Comparison of ENCODE assay signal across 8 cellular contexts in the genomic region with DNA sequence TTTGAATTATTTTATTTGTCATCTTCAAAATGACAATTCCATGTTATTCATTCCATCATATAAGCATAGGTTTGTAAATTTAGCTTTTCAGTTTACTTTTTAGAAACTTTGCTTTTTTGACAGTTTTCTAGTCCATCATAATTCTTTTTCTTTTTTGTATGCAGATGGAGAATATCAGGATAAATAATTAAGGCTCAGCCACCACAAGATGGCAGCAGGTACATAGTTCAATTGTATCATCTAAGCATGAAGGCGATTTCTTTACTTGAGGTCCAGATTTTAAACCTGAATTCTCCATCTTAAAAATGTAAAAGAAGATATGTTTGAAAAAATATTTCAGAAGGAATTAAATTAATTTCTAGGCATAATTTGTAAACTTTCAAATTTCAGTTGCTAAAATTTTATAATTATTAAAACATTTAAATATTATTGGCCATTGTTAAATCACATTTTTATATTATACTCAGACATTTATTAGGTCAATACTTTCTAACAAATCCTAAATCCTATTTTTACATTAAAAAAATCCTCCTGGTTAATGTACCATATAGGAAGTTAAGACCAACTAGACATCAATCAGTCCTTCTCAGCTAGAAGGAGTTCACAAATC. TPM values are rescaled to one million over a fixed set of nuclear protein-coding genes. Genes with fewer than 3 reads are reported as not detected.
DNase-seq lines count a peak whose midpoint lies in the region; ATAC-seq and TF ChIP-seq lines count a peak whose summit lies in the region.

No MANE protein-coding gene starts in this region.

- no peak overlapping the region for H2AFZ ChIP-seq in Karpas-422 (ENCODE audit: low read length)

- no peak for TF ChIP-seq POLR2A in sigmoid colon (IDR thresholded peaks at IDR 0.05)

- H3K4me1 ChIP-seq in Karpas-422 (ENCODE audit: low read length) (peaks cover 4% of the 10 kb centered on the region; the same call in 1 of the 2 replicates), sigmoid colon (no peaks in the 10 kb centered on the region), aorta (ENCODE audit: control insufficient read depth in 1 of 2, insufficient read depth in 2 of 2, low read length in 2 of 2) (no peaks in the 10 kb centered on the region)

- H3K9me2 ChIP-seq in Karpas-422 (replicated peaks; ENCODE audit: insufficient read depth, low read length), result no peaks in the 10 kb centered on the region

- intact Hi-C loops in sigmoid colon (cut with DNase I), result loop anchor here (1.0 kb wide), 1 partner anchor 50 kb away; no protein-coding TSS in a partner anchor
- intact Hi-C loops in aorta (cut with DNase I), result no loop called here

- TF ChIP-seq EP300 in sigmoid colon (IDR thresholded peaks at IDR 0.05), result no peak

- DNase-seq in AG04450 (ENCODE audit: low read depth, low spot score) (peak; percentile 15), Karpas-422 (peak; percentile 68), fibroblast of the aortic adventitia (ENCODE audit: low read depth) (peak; percentile 76), sigmoid colon (no peak), aorta (no peak), NCI-H187 treated with DMSO at 0.1 percent for 48 hours (lab: John Stamatoyannopoulos, UW) (no peak)

- 3 to 13% methylated on average over 1 of the region's 1 CpG for whole genome bisulfite sequencing in sigmoid colon, 2 donors
- WGBS in aorta, 2 donors, result 3 to 11% methylated on average over 1 of the region's 1 CpG

- peak; percentile 66; the same call in 2 of the 3 replicates for ATAC-seq in SK-N-SH treated with all-trans-retinoic acid at 6 μM for 48 hours
- ATAC-seq in aorta (ENCODE audit: low FRiP score), result no peak

- no peaks in the 10 kb centered on the region for H4K20me1 ChIP-seq in Karpas-422 (ENCODE audit: insufficient read depth, low read depth, low read length)

- H3K9me3 ChIP-seq in AG04450 (ENCODE audit: control insufficient read depth, insufficient read depth, low read length) (no peaks in the 10 kb centered on the region), Karpas-422 (ENCODE audit: low read length) (no peaks in the 10 kb centered on the region), sigmoid colon (no peaks in the 10 kb centered on the region), aorta (ENCODE audit: control insufficient read depth, low read length) (no peaks in the 10 kb centered on the region)

- CTCF ChIA-PET in AG04450 (lab: Charles Lee), result interaction anchor here (0.6 to 4.3 kb wide), 27 partner anchors 9 to 538 kb away, joined by 3 to 29 read pairs (median 4); no protein-coding TSS in a partner anchor

- no peak overlapping the region for H3K9ac ChIP-seq in Karpas-422 (ENCODE audit: low read length)

- POLR2A ChIA-PET in AG04450 (lab: Yijun Ruan, JAX), result no interaction called here

- no peak overlapping the region for H3K4me3 ChIP-seq in AG04450 (ENCODE audit: low read depth, low read length)
- no peak overlapping the region for H3K4me3 ChIP-seq in Karpas-422 (ENCODE audit: low read length)
- H3K4me3 ChIP-seq in fibroblast of the aortic adventitia (ENCODE audit: low read depth, low read length), result no peak overlapping the region
- H3K4me3 ChIP-seq in sigmoid colon, result no peak overlapping the region
- H3K4me3 ChIP-seq in aorta (ENCODE audit: low read length in 2 of 2), result no peak overlapping the region

- no peak overlapping the region for H3K4me2 ChIP-seq in Karpas-422 (ENCODE audit: low read depth, low read length, poor library complexity, severe bottlenecking)

- TF ChIP-seq CTCF in AG04450 (IDR thresholded peaks at IDR 0.05; ENCODE audit: low read depth, low read length) (peak; percentile 61), GM12872 (IDR thresholded peaks at IDR 0.05; ENCODE audit: insufficient read depth, low read depth, low read length) (peak; percentile 36; the same call in 1 of the 3 replicates), fibroblast of the aortic adventitia (IDR thresholded peaks at IDR 0.05; ENCODE audit: insufficient read depth, low read length) (peak; percentile 56), sigmoid colon (IDR thresholded peaks at IDR 0.05) (peak; percentile 41 to 47 (median 42))

- H3K27me3 ChIP-seq in AG04450 (ENCODE audit: control insufficient read depth, insufficient read depth, low read length) (no peaks in the 10 kb centered on the region), Karpas-422 (ENCODE audit: low read length) (no peaks in the 10 kb centered on the region), sigmoid colon (no peaks in the 10 kb centered on the region), aorta (ENCODE audit: control insufficient read depth in 1 of 2, insufficient read depth in 2 of 2, low read length in 1 of 2) (no peaks in the 10 kb centered on the region)

- no peaks in the 10 kb centered on the region for H3K79me2 ChIP-seq in Karpas-422 (ENCODE audit: low read length)

- no peak overlapping the region for H3K27ac ChIP-seq in AG04450 (ENCODE audit: low read depth, low read length)
- no peak overlapping the region for H3K27ac ChIP-seq in Karpas-422 (ENCODE audit: low read length)
- no peak overlapping the region for H3K27ac ChIP-seq in sigmoid colon
- H3K27ac ChIP-seq in aorta (ENCODE audit: low read depth in 1 of 2, low read length in 2 of 2), result no peak overlapping the region

- H3K36me3 ChIP-seq in Karpas-422 (ENCODE audit: insufficient read depth, low read length), result no peaks in the 10 kb centered on the region
- H3K36me3 ChIP-seq in sigmoid colon, result no peaks in the 10 kb centered on the region
- H3K36me3 ChIP-seq in aorta (ENCODE audit: control insufficient read depth in 1 of 2, insufficient read depth in 2 of 2, low read length in 1 of 2), result no peaks in the 10 kb centered on the region

TF ChIP-seq in SK-N-SH treated with all-trans-retinoic acid at 6 μM for 48 hours, 23 proteins besides CTCF, POLR2A, EP300 and RAD21 (continues in another document):
- TF ChIP-seq CSDC2 (CRISPR knock-in tag; IDR thresholded peaks at IDR 0.05), result no peak
- TF ChIP-seq POU6F1 (CRISPR knock-in tag; IDR thresholded peaks at IDR 0.05; ENCODE audit: borderline replicate concordance, low read depth), result no peak
- no peak for TF ChIP-seq TSHZ2 (CRISPR knock-in tag; IDR thresholded peaks at IDR 0.05)
- TF ChIP-seq ZFP3 (CRISPR knock-in tag; IDR thresholded peaks at IDR 0.05), result no peak
- no peak for TF ChIP-seq ZNF565 (CRISPR knock-in tag; conservative IDR thresholded peaks at IDR 0.05; ENCODE audit: low read depth)
- no peak for TF ChIP-seq ZNF8 (CRISPR knock-in tag; IDR thresholded peaks at IDR 0.05)

RNA-seq across cellular contexts. Expression of gene PLSCR5, which starts 15.1 kb away (rescaled TPM):
- not detected in 2 replicates for polyA plus RNA-seq in AG04450 (2011; rRNA removed)
- not detected in 2 replicates for polyA minus RNA-seq in AG04450 (2011; rRNA and poly(A)+ RNA removed)
- not detected in 2 replicates for total RNA-seq in Karpas-422 (2014; rRNA removed; shearing (Covaris generic); ENCODE audit: low replicate concordance)
- not detected in 2 replicates for total RNA-seq in fibroblast of the aortic adventitia (ENCODE audit: low replicate concordance)
- not detected for total RNA-seq in sigmoid colon
- not detected for polyA plus RNA-seq in sigmoid colon
- not detected for total RNA-seq in aorta
- polyA plus RNA-seq in aorta, result not detected

RNA-seq across cellular contexts. Expression of gene PLSCR1, which starts 45.6 kb away (rescaled TPM):
- 33.7 and 40.4 TPM in 2 replicates for polyA plus RNA-seq in AG04450 (2011; rRNA removed)
- polyA minus RNA-seq in AG04450 (2011; rRNA and poly(A)+ RNA removed), result 31.6 and 36.2 TPM in 2 replicates
- 16.0 and 26.2 TPM in 2 replicates for total RNA-seq in Karpas-422 (2014; rRNA removed; shearing (Covaris generic); ENCODE audit: low replicate concordance)
- 97.4 and 173 TPM in 2 replicates for total RNA-seq in fibroblast of the aortic adventitia (ENCODE audit: low replicate concordance)
- 100 to 1,000 TPM in 2 of 4 donors, 10 to 100 TPM in 2; 59.3 to 194 (median 101) TPM for total RNA-seq in sigmoid colon
- 100 to 1,000 TPM in 2 of 3 donors, 10 to 100 TPM in 1; 88.9 to 156 (median 145) TPM for polyA plus RNA-seq in sigmoid colon
- total RNA-seq in aorta, result 100 to 1,000 TPM; 149 to 193 TPM
- 10 to 100 TPM; 52.3 to 68.5 TPM for polyA plus RNA-seq in aorta

Comparison
In these comparisons a context has a peak if more than half of its experiments do, and no peak if none do; other contexts are left out.
1. DNase-seq: peak in AG04450 (single experiment), Karpas-422 (single experiment) and fibroblast of the aortic adventitia (single experiment); none in sigmoid colon (single experiment), aorta (0 of 2) and NCI-H187 treated with DMSO at 0.1 percent for 48 hours (single experiment).
2. Peak in every context shown above with its lines, with median percentiles within 50 percentile points of each other: CTCF ChIP-seq.